ENCODE assay signal across 26 cellular contexts in the genomic region with DNA sequence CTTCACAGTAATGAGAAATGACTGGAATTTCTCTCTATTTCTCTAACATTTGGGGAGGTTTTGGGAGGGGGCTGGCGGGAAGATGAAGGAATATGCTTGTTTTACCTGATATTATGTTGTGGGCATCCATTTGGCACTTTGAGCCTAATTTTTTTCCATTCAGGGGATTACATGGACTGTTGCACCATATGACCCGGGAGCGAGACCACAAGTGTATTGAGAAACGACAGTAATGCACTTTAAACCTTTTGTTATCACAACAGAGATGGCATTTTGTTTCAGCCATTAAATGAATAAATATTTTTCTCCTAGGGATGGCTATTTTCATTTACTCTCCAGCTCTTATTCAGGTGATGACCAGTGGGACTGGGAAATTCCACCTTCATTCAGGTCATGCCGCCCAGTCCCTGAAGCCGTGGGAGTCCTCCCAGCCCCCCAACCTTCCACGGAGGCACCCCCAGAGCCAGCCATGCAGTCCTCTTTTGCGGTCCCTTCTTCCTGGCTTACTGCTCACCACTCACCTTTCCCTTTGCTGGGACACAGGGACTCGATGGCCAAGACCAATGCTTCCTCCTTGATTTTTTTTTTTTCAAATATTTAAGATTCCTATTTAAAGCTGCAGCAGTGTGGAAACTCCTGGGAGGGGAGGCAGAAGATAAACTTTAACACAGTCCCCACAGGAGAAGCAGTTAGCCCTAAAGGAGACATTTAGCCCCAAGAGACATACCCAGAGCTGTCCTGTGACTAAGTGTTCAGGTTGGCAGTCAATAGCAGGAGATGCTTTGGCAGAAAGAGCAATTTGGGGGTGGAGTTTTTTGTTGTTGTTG.
"Had no signal": no experiment of that assay in that cellular context is flagged by ENCODE, and none has a peak within 500 bp of the region (broad histone marks: within the 10 kb centered on the region; RNA-seq: fewer than 3 reads in every experiment).

No MANE protein-coding gene starts in this region.

- H3K36me3 ChIP-seq: esophagus muscularis mucosa, gastroesophageal sphincter, heart left ventricle, left ventricle myocardium inferior, lower lobe of right lung, neural progenitor cell, right atrium auricular region, sigmoid colon, stomach, thyroid gland had no signal

- H3K27me3 ChIP-seq: foreskin keratinocyte, hepatocyte, neural progenitor cell, right atrium auricular region, sigmoid colon, stomach, thyroid gland had no signal

- H3K4me2 ChIP-seq: hepatocyte had no signal

- H3K79me2 ChIP-seq: hepatocyte, parathyroid adenoma had no signal

- H3K4me1 ChIP-seq: esophagus muscularis mucosa, foreskin keratinocyte, gastroesophageal sphincter, heart left ventricle, left ventricle myocardium inferior, lower lobe of right lung, parathyroid adenoma, right atrium auricular region, sigmoid colon, stomach, thyroid gland had no signal

- H2AFZ ChIP-seq: hepatocyte, neural progenitor cell, parathyroid adenoma had no signal

- H3K4me1 Mint-ChIP-seq: naive B cell; stimulated activated effector memory CD8-positive, alpha-beta T cell treated with anti-CD3 and anti-CD28 coated beads, Interleukin-12 subunit alpha, Interleukin-12 subunit beta, amount 100 ng/mL, for 72 hours had no signal

- H3K27ac ChIP-seq: coronary artery, esophagus muscularis mucosa, foreskin keratinocyte, gastroesophageal sphincter, heart left ventricle, hepatocyte, left ventricle myocardium inferior, lower lobe of right lung, neural progenitor cell, parathyroid adenoma, right atrium auricular region, sigmoid colon, stomach, thyroid gland had no signal

- H3K36me3 Mint-ChIP-seq: naive B cell; natural killer cell treated with Interleukin-12 subunit alpha and Interleukin-12 subunit beta and Interleukin-15 and Interleukin-18, amount 100 ng/mL, for 72 hours; neural progenitor cell; stimulated activated effector memory CD8-positive, alpha-beta T cell treated with anti-CD3 and anti-CD28 coated beads, Interleukin-12 subunit alpha, Interleukin-12 subunit beta, amount 100 ng/mL, for 72 hours; type B pancreatic cell had no signal

- DNase-seq: dermis blood vessel endothelial cell; effector memory CD4-positive, alpha-beta T cell; foreskin keratinocyte; heart left ventricle; kidney; left ventricle myocardium inferior; lower lobe of right lung; naive B cell; sigmoid colon; stimulated activated CD4-positive, alpha-beta T cell treated with anti-CD3 and anti-CD28 coated beads, Interleukin-2, amount 100 ng/mL, for 24 hours; stimulated activated CD4-positive, alpha-beta T cell treated with anti-CD3 and anti-CD28 coated beads, Interleukin-4, amount 100 ng/mL, for 24 hours; stimulated activated naive CD4-positive, alpha-beta T cell treated with Interleukin-2 at 50 U/mL for 16 hours; stomach; thyroid gland had no signal

- H3K9me3 Mint-ChIP-seq: natural killer cell treated with Interleukin-12 subunit alpha and Interleukin-12 subunit beta and Interleukin-15 and Interleukin-18, amount 100 ng/mL, for 72 hours; stimulated activated effector memory CD8-positive, alpha-beta T cell treated with anti-CD3 and anti-CD28 coated beads, Interleukin-12 subunit alpha, Interleukin-12 subunit beta, amount 100 ng/mL, for 72 hours; type B pancreatic cell had no signal

- H3K4me3 Mint-ChIP-seq: naive B cell; natural killer cell treated with Interleukin-12 subunit alpha and Interleukin-12 subunit beta and Interleukin-15 and Interleukin-18, amount 100 ng/mL, for 72 hours; neural progenitor cell; stimulated activated effector memory CD8-positive, alpha-beta T cell treated with anti-CD3 and anti-CD28 coated beads, Interleukin-12 subunit alpha, Interleukin-12 subunit beta, amount 100 ng/mL, for 72 hours; type B pancreatic cell had no signal

- ATAC-seq: foreskin keratinocyte; gastroesophageal sphincter; heart left ventricle; lower lobe of right lung; natural killer cell treated with Interleukin-12 subunit alpha and Interleukin-12 subunit beta and Interleukin-15 and Interleukin-18, amount 100 ng/mL, for 72 hours; stimulated activated effector memory CD8-positive, alpha-beta T cell treated with anti-CD3 and anti-CD28 coated beads, Interleukin-12 subunit alpha, Interleukin-12 subunit beta, amount 100 ng/mL, for 72 hours had no signal

- H3K4me3 ChIP-seq: coronary artery, esophagus muscularis mucosa, gastroesophageal sphincter, heart left ventricle, hepatocyte, left ventricle myocardium inferior, lower lobe of right lung, neural progenitor cell, right atrium auricular region, sigmoid colon, stomach, thyroid gland had no signal

- H3K27ac Mint-ChIP-seq: naive B cell; natural killer cell treated with Interleukin-12 subunit alpha and Interleukin-12 subunit beta and Interleukin-15 and Interleukin-18, amount 100 ng/mL, for 72 hours; neural progenitor cell; progenitor cell of endocrine pancreas; stimulated activated effector memory CD8-positive, alpha-beta T cell treated with anti-CD3 and anti-CD28 coated beads, Interleukin-12 subunit alpha, Interleukin-12 subunit beta, amount 100 ng/mL, for 72 hours; type B pancreatic cell had no signal

- H3K9ac ChIP-seq: neural progenitor cell, parathyroid adenoma had no signal

- H3K9me3 ChIP-seq: left ventricle myocardium inferior, lower lobe of right lung, right atrium auricular region, sigmoid colon, stomach, thyroid gland had no signal

- FAIRE-seq: endothelial cell of umbilical vein, kidney had no signal

- H3K27me3 Mint-ChIP-seq: progenitor cell of endocrine pancreas had no signal
